In genomic region chr15:78210349-78210717, GRCh38 we compare ENCODE assay signal across 1 cellular context.
TF ChIP-seq lines count a peak whose summit lies in the region.

No MANE protein-coding gene starts in this region.

TF ChIP-seq in HCT116, 20 proteins besides CTCF, POLR2A, EP300 and RAD21 (continued from another document):
- TF ChIP-seq REST (IDR thresholded peaks at IDR 0.05; ENCODE audit: low read depth) (no peak), TCF7L2 (IDR thresholded peaks at IDR 0.05; ENCODE audit: borderline replicate concordance, extremely low read depth, insufficient read depth, insufficient read length) (no peak), CBX3 (IDR thresholded peaks at IDR 0.05; ENCODE audit: low read depth) (no peak), FOSL1 (IDR thresholded peaks at IDR 0.05; ENCODE audit: low read depth) (no peak), EZH2phosphoT487 (IDR thresholded peaks at IDR 0.05; ENCODE audit: borderline replicate concordance) (no peak)
